22 cellular contexts compared by ENCODE assay signal in the genomic region with DNA sequence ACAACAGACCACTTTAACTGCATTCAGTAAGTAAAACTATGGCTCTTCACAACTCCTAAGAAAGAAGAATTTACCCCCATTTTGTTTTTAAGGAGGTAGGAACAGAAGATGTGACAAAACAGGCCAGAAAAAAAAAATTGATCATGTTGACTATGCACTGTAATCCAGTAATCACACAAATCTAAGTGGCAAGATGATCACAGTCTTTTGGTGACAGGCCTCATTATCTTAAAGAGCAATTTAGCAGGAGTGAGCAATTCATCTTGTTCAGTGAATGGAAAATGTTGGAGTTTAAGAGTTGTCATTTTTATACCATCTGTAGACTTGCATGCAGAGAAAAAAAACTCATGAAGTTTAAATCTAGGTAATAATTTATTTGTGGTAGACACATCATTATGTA.
"Had no signal": no experiment of that assay in that cellular context is flagged by ENCODE, and none has a peak within 500 bp of the region (broad histone marks: within the 10 kb centered on the region; RNA-seq: fewer than 3 reads in every experiment).

No MANE protein-coding gene starts in this region.

- H3K9me3 Mint-ChIP-seq: activated T-cell treated with anti-CD3 and anti-CD28 coated beads, Interleukin-2, amount 50 U/mL, for 24 hours had no signal

- ATAC-seq: gastroesophageal sphincter; naive thymus-derived CD4-positive, alpha-beta T cell; right cardiac atrium; T-helper 17 cell had no signal

- H3K36me3 Mint-ChIP-seq: activated naive CD4-positive, alpha-beta T cell treated with anti-CD3 and anti-CD28 coated beads, Interleukin-2, amount 10 ng/mL, durations not matched to agents 7 days and 5 days; neural progenitor cell had no signal

- DNase-seq: activated CD4-positive, alpha-beta memory T cell treated with anti-CD3 and anti-CD28 coated beads, Interleukin-2, amount 10 ng/mL, durations not matched to agents 7 days and 5 days; activated CD4-positive, alpha-beta T cell treated with anti-CD3 and anti-CD28 coated beads, Interleukin-2, amount 10 ng/mL, durations not matched to agents 7 days and 5 days; activated CD4-positive, CD25-positive, alpha-beta regulatory T cell treated with anti-CD3 and anti-CD28 coated beads, Interleukin-2, amount 50 U/mL, for 72 hours; activated CD8-positive, alpha-beta memory T cell treated with anti-CD3 and anti-CD28 coated beads, Interleukin-2, amount 50 U/mL, for 48 hours; activated gamma-delta T cell; activated naive CD4-positive, alpha-beta T cell treated with anti-CD3 and anti-CD28 coated beads, Interleukin-2, amount 10 ng/mL, durations not matched to agents 7 days and 5 days; activated naive CD8-positive, alpha-beta T cell treated with anti-CD3 and anti-CD28 coated beads, Interleukin-2, amount 10 ng/mL, durations not matched to agents 7 days and 5 days; activated T-cell treated with anti-CD3 and anti-CD28 coated beads, Interleukin-2, amount 50 U/mL, for 24 hours; amniotic stem cell; brain microvascular endothelial cell; dorsolateral prefrontal cortex; hippocampal formation; naive thymus-derived CD4-positive, alpha-beta T cell; right cardiac atrium; spleen; stimulated activated CD4-positive, alpha-beta T cell treated with anti-CD3 and anti-CD28 coated beads, Interleukin-2, amount 100 ng/mL, for 48 hours; stimulated activated naive CD4-positive, alpha-beta T cell treated with Interleukin-2 at 50 U/mL for 16 hours; T-helper 17 cell; trophoblast cell had no signal

- H3K27ac Mint-ChIP-seq: activated CD4-positive, alpha-beta memory T cell treated with anti-CD3 and anti-CD28 coated beads, Interleukin-2, amount 10 ng/mL, durations not matched to agents 7 days and 5 days; activated CD4-positive, alpha-beta T cell treated with anti-CD3 and anti-CD28 coated beads, Interleukin-2, amount 10 ng/mL, durations not matched to agents 7 days and 5 days; activated naive CD4-positive, alpha-beta T cell treated with anti-CD3 and anti-CD28 coated beads, Interleukin-2, amount 10 ng/mL, durations not matched to agents 7 days and 5 days; activated naive CD8-positive, alpha-beta T cell treated with anti-CD3 and anti-CD28 coated beads, Interleukin-2, amount 10 ng/mL, durations not matched to agents 7 days and 5 days; activated T-cell treated with anti-CD3 and anti-CD28 coated beads, Interleukin-2, amount 50 U/mL, for 24 hours; mesothelial cell of epicardium; naive thymus-derived CD4-positive, alpha-beta T cell; neural progenitor cell; T-helper 17 cell had no signal

- H3K27me3 Mint-ChIP-seq: activated CD4-positive, alpha-beta memory T cell treated with anti-CD3 and anti-CD28 coated beads, Interleukin-2, amount 10 ng/mL, durations not matched to agents 7 days and 5 days; activated naive CD4-positive, alpha-beta T cell treated with anti-CD3 and anti-CD28 coated beads, Interleukin-2, amount 10 ng/mL, durations not matched to agents 7 days and 5 days; activated naive CD8-positive, alpha-beta T cell treated with anti-CD3 and anti-CD28 coated beads, Interleukin-2, amount 10 ng/mL, durations not matched to agents 7 days and 5 days; activated T-cell treated with anti-CD3 and anti-CD28 coated beads, Interleukin-2, amount 50 U/mL, for 24 hours; naive thymus-derived CD4-positive, alpha-beta T cell; T-helper 17 cell had no signal

- H3K4me3 Mint-ChIP-seq: activated CD4-positive, alpha-beta memory T cell treated with anti-CD3 and anti-CD28 coated beads, Interleukin-2, amount 10 ng/mL, durations not matched to agents 7 days and 5 days; activated CD4-positive, alpha-beta T cell treated with anti-CD3 and anti-CD28 coated beads, Interleukin-2, amount 10 ng/mL, durations not matched to agents 7 days and 5 days; activated naive CD4-positive, alpha-beta T cell treated with anti-CD3 and anti-CD28 coated beads, Interleukin-2, amount 10 ng/mL, durations not matched to agents 7 days and 5 days; activated naive CD8-positive, alpha-beta T cell treated with anti-CD3 and anti-CD28 coated beads, Interleukin-2, amount 10 ng/mL, durations not matched to agents 7 days and 5 days; activated T-cell treated with anti-CD3 and anti-CD28 coated beads, Interleukin-2, amount 50 U/mL, for 24 hours; mesothelial cell of epicardium; naive thymus-derived CD4-positive, alpha-beta T cell; neural progenitor cell; T-helper 17 cell had no signal

- H3K4me1 Mint-ChIP-seq: activated CD4-positive, alpha-beta memory T cell treated with anti-CD3 and anti-CD28 coated beads, Interleukin-2, amount 10 ng/mL, durations not matched to agents 7 days and 5 days; activated CD4-positive, alpha-beta T cell treated with anti-CD3 and anti-CD28 coated beads, Interleukin-2, amount 10 ng/mL, durations not matched to agents 7 days and 5 days; activated naive CD4-positive, alpha-beta T cell treated with anti-CD3 and anti-CD28 coated beads, Interleukin-2, amount 10 ng/mL, durations not matched to agents 7 days and 5 days; activated naive CD8-positive, alpha-beta T cell treated with anti-CD3 and anti-CD28 coated beads, Interleukin-2, amount 10 ng/mL, durations not matched to agents 7 days and 5 days; mesothelial cell of epicardium; naive thymus-derived CD4-positive, alpha-beta T cell; neural progenitor cell; T-helper 17 cell had no signal
